ENCODE assay signal across 15 cellular contexts in the genomic region with DNA sequence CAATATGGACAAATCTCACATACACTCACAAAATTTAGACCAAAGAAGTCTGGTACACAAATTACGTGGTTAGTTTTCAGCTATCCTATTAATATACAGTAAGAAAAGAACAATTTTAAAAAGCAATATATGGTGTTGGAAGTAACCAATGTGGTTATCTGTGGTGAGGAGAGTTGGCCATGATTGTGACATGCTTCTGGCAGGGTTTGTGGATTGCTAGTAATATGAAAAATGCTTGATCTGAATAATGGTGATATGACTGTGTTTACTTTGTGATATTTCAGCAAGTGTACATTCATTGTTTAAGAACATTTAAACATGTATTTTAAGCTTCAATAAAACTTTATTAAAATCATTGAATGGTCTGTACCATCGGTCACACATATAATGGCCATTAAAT.
A peak's percentile ranks its signal among the peaks of the same experiment; 100 is the strongest.
DNase-seq lines count a peak whose midpoint lies in the region; TF ChIP-seq lines count a peak whose summit lies in the region.
"Had no signal": no experiment of that assay in that cellular context is flagged by ENCODE, and none has a peak within 500 bp of the region (broad histone marks: within the 10 kb centered on the region; RNA-seq: fewer than 3 reads in every experiment).

No MANE protein-coding gene starts in this region.

- TF ChIP-seq CTCF in AG10803 (conservative IDR thresholded peaks at IDR 0.05; ENCODE audit: low read length) = no peak
- TF ChIP-seq CTCF in cardiac fibroblast (IDR thresholded peaks at IDR 0.05; ENCODE audit: low read depth, low read length) = no peak

- peak; percentile 1 for DNase-seq in AG10803 (ENCODE audit: low read depth)
- DNase-seq in OCI-M1 (lab: John Stamatoyannopoulos, UW) = peak; percentile 39
- peak; percentile 9 to 46 for DNase-seq in cardiac fibroblast (ENCODE audit: low read depth in 2 of 2)
- DNase-seq in iris pigment epithelial cell (ENCODE audit: low read depth) = peak; percentile 15
- no peak for DNase-seq in stimulated activated CD4-positive, alpha-beta T cell treated with anti-CD3 and anti-CD28 coated beads, Interleukin-12 subunit alpha, Interleukin-12 subunit beta, amount 100 ng/mL, for 4 hours
- DNase-seq in HuH-7 (ENCODE audit: low spot score) = no peak
- DNase-seq in activated naive CD4-positive, alpha-beta T cell treated with anti-CD3 and anti-CD28 coated beads, Interleukin-2, amount 50 U/mL, for 16 hours = no peak
- DNase-seq: 8988T; C1 segment of cervical spinal cord; Calu3; CD4-positive, alpha-beta T cell; DMS79; GM23248; H7 had no signal

- H3K4me3 ChIP-seq in AG10803 (ENCODE audit: low read length) (no peak overlapping the region), cardiac fibroblast (replicated peaks in 1 of 2; ENCODE audit: low read depth in 2 of 2, low read length in 2 of 2) (no peak overlapping the region)
- H3K4me3 ChIP-seq: GM12878, GM23248 had no signal

Comparison
In these comparisons a context has a peak if more than half of its experiments do, and no peak if none do; other contexts are left out.
1. DNase-seq: peak in AG10803 (single experiment), OCI-M1 (single experiment), cardiac fibroblast (2 of 2) and iris pigment epithelial cell (single experiment); none in stimulated activated CD4-positive, alpha-beta T cell treated with anti-CD3 and anti-CD28 coated beads, Interleukin-12 subunit alpha, Interleukin-12 subunit beta, amount 100 ng/mL, for 4 hours (single experiment), HuH-7 (single experiment) and activated naive CD4-positive, alpha-beta T cell treated with anti-CD3 and anti-CD28 coated beads, Interleukin-2, amount 50 U/mL, for 16 hours (single experiment).